Comparison of ENCODE assay signal across 25 cellular contexts in the genomic region with DNA sequence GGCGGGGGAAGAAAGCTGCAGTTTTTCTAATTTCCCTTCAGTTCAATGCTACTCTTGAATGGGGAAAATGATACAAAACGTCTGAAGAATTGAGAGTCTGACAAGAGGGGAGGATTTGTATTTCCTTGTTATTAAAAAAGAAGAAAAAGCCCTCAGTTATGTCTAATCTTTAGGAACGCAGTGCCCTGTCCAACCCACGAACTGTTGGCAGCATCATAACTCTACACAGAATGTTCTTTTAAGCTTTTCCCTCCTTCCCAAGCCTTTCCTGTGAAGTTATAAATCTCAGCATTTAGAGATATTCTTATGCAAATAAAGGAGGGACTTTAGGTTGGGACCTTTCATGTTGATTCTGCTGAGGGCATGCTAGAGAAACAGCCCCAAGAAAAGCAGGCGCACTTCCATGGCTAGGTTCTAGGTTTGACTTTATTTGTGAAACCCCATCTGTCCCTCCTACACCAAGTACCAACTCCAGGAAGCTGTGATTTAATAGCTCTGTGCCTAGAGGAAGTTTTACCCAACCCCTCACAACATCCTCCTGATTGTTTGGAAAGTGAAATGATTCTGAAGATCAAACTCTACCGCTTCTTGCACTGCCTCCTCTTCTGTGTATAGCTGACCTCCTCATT.
DNase-seq lines count a peak whose midpoint lies in the region; ATAC-seq and TF ChIP-seq lines count a peak whose summit lies in the region.
"Had no signal": no experiment of that assay in that cellular context is flagged by ENCODE, and none has a peak within 500 bp of the region (broad histone marks: within the 10 kb centered on the region; RNA-seq: fewer than 3 reads in every experiment).

No MANE protein-coding gene starts in this region.

- DNase-seq in LNCaP clone FGC (ENCODE audit: low read depth) (peak; percentile 4), mucosa of descending colon (no peak), tibial artery (no peak), posterior vena cava (ENCODE audit: low spot score) (no peak), NCI-H510A (lab: John Stamatoyannopoulos, UW) (no peak), KG1 (lab: John Stamatoyannopoulos, UW) (no peak), foreskin keratinocyte (no peak)
- DNase-seq: activated CD4-positive, alpha-beta T cell treated with anti-CD3 and anti-CD28 coated beads, Interleukin-2, amount 50 U/mL, for 1 hour; activated T-cell treated with anti-CD3 and anti-CD28 coated beads, Interleukin-2, amount 50 U/mL, for 4 hours; CD4-positive, CD25-positive, alpha-beta regulatory T cell; colonic mucosa; effector CD8-positive, alpha-beta T cell; foreskin melanocyte; islet precursor cell; natural killer cell; NCI-H1092; NCI-H1694 treated with DMSO at 0.1 percent for 48 hours; NCI-H2171 treated with DMSO at 0.1 percent for 48 hours; NCI-H524 treated with DMSO at 0.1 percent for 48 hours; retina; Right ventricle myocardium superior; stimulated activated CD4-positive, alpha-beta T cell treated with anti-CD3 and anti-CD28 coated beads, Interleukin-1b, Interleukin-23, amount 100 ng/mL, for 48 hours had no signal

- H3K9me3 ChIP-seq in mucosa of descending colon, result no peaks in the 10 kb centered on the region
- no peaks in the 10 kb centered on the region for H3K9me3 ChIP-seq in tibial artery
- H3K9me3 ChIP-seq: colonic mucosa, vagina had no signal

- intact Hi-C loops in mucosa of descending colon (cut with DNase I, micrococcal nuclease), result no loop called here
- intact Hi-C loops in tibial artery (cut with DNase I; ENCODE audit: low total_unique reads), result no loop called here
- intact Hi-C loops in posterior vena cava (cut with DNase I), result no loop called here

- H3K9me3 Mint-ChIP-seq in brain, result peaks cover 0 to 9% (median 9%) of the 10 kb centered on the region in 5 experiments
- H3K9me3 Mint-ChIP-seq: activated T-cell treated with anti-CD3 and anti-CD28 coated beads, Interleukin-2, amount 50 U/mL, for 4 hours; natural killer cell had no signal

- H3K27me3 ChIP-seq in tibial artery (no peaks in the 10 kb centered on the region), foreskin keratinocyte (no peaks in the 10 kb centered on the region)
- H3K27me3 ChIP-seq: colonic mucosa, vagina had no signal

- H3K4me1 ChIP-seq in mucosa of descending colon (ENCODE audit: low read depth) (no peaks in the 10 kb centered on the region), tibial artery (peaks cover 0 to 32% (median 16%) of the 10 kb centered on the region in 4 donors), foreskin keratinocyte (no peaks in the 10 kb centered on the region)
- H3K4me1 ChIP-seq: colonic mucosa had no signal

- H3K27me3 Mint-ChIP-seq in brain, result no peaks in the 10 kb centered on the region

- H3K36me3 ChIP-seq in mucosa of descending colon (ENCODE audit: low read depth) (no peaks in the 10 kb centered on the region), tibial artery (no peaks in the 10 kb centered on the region)
- H3K36me3 ChIP-seq: colonic mucosa, vagina had no signal

- H3K4me3 ChIP-seq in LNCaP clone FGC (ENCODE audit: low read depth, low read length), result no peak overlapping the region
- H3K4me3 ChIP-seq in mucosa of descending colon, result no peak overlapping the region
- no peak overlapping the region for H3K4me3 ChIP-seq in tibial artery
- H3K4me3 ChIP-seq: colonic mucosa, smooth muscle cell, vagina had no signal

- peaks cover 36% of the 10 kb centered on the region for H3K4me1 Mint-ChIP-seq in brain
- H3K4me1 Mint-ChIP-seq: CD4-positive, CD25-positive, alpha-beta regulatory T cell had no signal

- peaks cover 51% of the 10 kb centered on the region for H3K36me3 Mint-ChIP-seq in brain
- H3K36me3 Mint-ChIP-seq: CD4-positive, CD25-positive, alpha-beta regulatory T cell; natural killer cell had no signal

- H3K4me3 Mint-ChIP-seq in brain, result no peak overlapping the region
- H3K4me3 Mint-ChIP-seq: activated T-cell treated with anti-CD3 and anti-CD28 coated beads, Interleukin-2, amount 50 U/mL, for 4 hours; natural killer cell had no signal

- TF ChIP-seq CTCF in LNCaP clone FGC (IDR thresholded peaks at IDR 0.05; ENCODE audit: control insufficient read depth, extremely low read depth, insufficient read depth), result no peak
- TF ChIP-seq CTCF in brain (conservative IDR thresholded peaks at IDR 0.05), result no peak
- no peak for TF ChIP-seq CTCF in mucosa of descending colon (IDR thresholded peaks at IDR 0.05)
- no peak for TF ChIP-seq CTCF in tibial artery (IDR thresholded peaks at IDR 0.05)
- no peak for TF ChIP-seq CTCF in foreskin keratinocyte (conservative IDR thresholded peaks at IDR 0.05)

- H3K27ac Mint-ChIP-seq in brain, result peak overlapping the region in 3 of 5 experiments; percentile 9 to 82 (median 32)
- H3K27ac Mint-ChIP-seq: CD4-positive, CD25-positive, alpha-beta regulatory T cell; natural killer cell had no signal

- H3K27ac ChIP-seq in tibial artery (peak overlapping the region; percentile 46 to 63), foreskin keratinocyte (no peak overlapping the region)
- H3K27ac ChIP-seq: colonic mucosa, vagina had no signal

- peak; percentile 33 for ATAC-seq in mucosa of descending colon
- no peak for ATAC-seq in foreskin keratinocyte
- ATAC-seq: activated T-cell treated with anti-CD3 and anti-CD28 coated beads, Interleukin-2, amount 50 U/mL, for 4 hours had no signal
